ENCODE assay signal across 16 cellular contexts in genomic region chr14:55762595-55763232, GRCh38.
DNase-seq lines count a peak whose midpoint lies in the region; ATAC-seq and FAIRE-seq lines count a peak whose summit lies in the region.
"Had no signal": no experiment of that assay in that cellular context is flagged by ENCODE, and none has a peak within 500 bp of the region (broad histone marks: within the 10 kb centered on the region; RNA-seq: fewer than 3 reads in every experiment).

No MANE protein-coding gene starts in this region.

- H3K9ac ChIP-seq in BLaER1 treated with 17β-estradiol and CSF1 and Interleukin-3, amounts not matched to agents 10 nM and 100 nM = no peak overlapping the region

- peak overlapping the region; percentile 79 for H3K4me3 Mint-ChIP-seq in T-helper 1 cell treated with Interleukin-12 subunit alpha and Interleukin-12 subunit beta and Interleukin-4 antibody, amounts not matched to agents 30 μg/mL and 1 μg/mL, for 36 hours
- H3K4me3 Mint-ChIP-seq: IgD-negative memory B cell had no signal

- no peaks in the 10 kb centered on the region for H3K9me3 ChIP-seq in BLaER1 treated with 17β-estradiol and CSF1 and Interleukin-3, amounts not matched to agents 10 nM and 100 nM (replicated peaks in 1 of 11)
- H3K9me3 ChIP-seq: gastroesophageal sphincter had no signal

- peaks cover 50% of the 10 kb centered on the region for H3K4me1 Mint-ChIP-seq in T-helper 1 cell treated with Interleukin-12 subunit alpha and Interleukin-12 subunit beta and Interleukin-4 antibody, amounts not matched to agents 30 μg/mL and 1 μg/mL, for 36 hours (ENCODE audit: low read depth)
- H3K4me1 Mint-ChIP-seq: IgD-negative memory B cell had no signal

- DNase-seq in NCI-H446 treated with DMSO at 0.1 percent for 48 hours (lab: John Stamatoyannopoulos, UW) = no peak
- DNase-seq in frontal cortex (ENCODE audit: low spot score in 2 of 2) = no peak
- DNase-seq in NOMO-1 (lab: John Stamatoyannopoulos, UW; ENCODE audit: unreplicated experiment in 2 of 2) = no peak
- DNase-seq: DMS79 treated with DMSO at 0.1 percent for 48 hours; NCI-H1092 treated with DMSO at 0.1 percent for 48 hours; retina; SHP77; stimulated activated CD4-positive, alpha-beta T cell treated with anti-CD3 and anti-CD28 coated beads, Interleukin-4, amount 100 ng/mL, for 4 hours had no signal

- no peaks in the 10 kb centered on the region for H3K36me3 ChIP-seq in BLaER1 treated with 17β-estradiol and CSF1 and Interleukin-3, amounts not matched to agents 10 nM and 100 nM
- H3K36me3 ChIP-seq: gastroesophageal sphincter had no signal

- peak overlapping the region; percentile 83 for H3K27ac Mint-ChIP-seq in T-helper 1 cell treated with Interleukin-12 subunit alpha and Interleukin-12 subunit beta and Interleukin-4 antibody, amounts not matched to agents 30 μg/mL and 1 μg/mL, for 36 hours
- H3K27ac Mint-ChIP-seq: IgD-negative memory B cell had no signal

- peaks cover under 1% of the 10 kb centered on the region for H3K27me3 Mint-ChIP-seq in T-helper 1 cell treated with Interleukin-12 subunit alpha and Interleukin-12 subunit beta and Interleukin-4 antibody, amounts not matched to agents 30 μg/mL and 1 μg/mL, for 36 hours (ENCODE audit: low read depth)

- H3K4me1 ChIP-seq in BLaER1 treated with 17β-estradiol and CSF1 and Interleukin-3, amounts not matched to agents 10 nM and 100 nM = peaks cover 0 to 10% (median 5%) of the 10 kb centered on the region in 10 experiments; a peak in 10 of 20 replicates
- H3K4me1 ChIP-seq: gastroesophageal sphincter had no signal

- H3K9me3 Mint-ChIP-seq in T-helper 1 cell treated with Interleukin-12 subunit alpha and Interleukin-12 subunit beta and Interleukin-4 antibody, amounts not matched to agents 30 μg/mL and 1 μg/mL, for 36 hours = peaks cover 16% of the 10 kb centered on the region
- H3K9me3 Mint-ChIP-seq: IgD-negative memory B cell had no signal

- peaks cover 19% of the 10 kb centered on the region for H3K36me3 Mint-ChIP-seq in T-helper 1 cell treated with Interleukin-12 subunit alpha and Interleukin-12 subunit beta and Interleukin-4 antibody, amounts not matched to agents 30 μg/mL and 1 μg/mL, for 36 hours (ENCODE audit: low read depth)
- H3K36me3 Mint-ChIP-seq: IgD-negative memory B cell had no signal

- H3K4me2 ChIP-seq in BLaER1 treated with 17β-estradiol and CSF1 and Interleukin-3, amounts not matched to agents 10 nM and 100 nM = peak overlapping the region in 6 of 11 experiments; percentile 7 to 56 (median 34); a peak in 8 of 22 replicates

- no peaks in the 10 kb centered on the region for H3K27me3 ChIP-seq in BLaER1 treated with 17β-estradiol and CSF1 and Interleukin-3, amounts not matched to agents 10 nM and 100 nM
- H3K27me3 ChIP-seq: gastroesophageal sphincter had no signal

- ATAC-seq in GM19035 (IDR thresholded peaks at IDR 0.05; ENCODE audit: unreplicated experiment) = peak; percentile 63
- peak; percentile 87 for ATAC-seq in HG02610 (IDR thresholded peaks at IDR 0.05; ENCODE audit: unreplicated experiment)
- no peak for ATAC-seq in HG03378 (IDR thresholded peaks at IDR 0.05; ENCODE audit: unreplicated experiment)
- ATAC-seq: gastroesophageal sphincter had no signal

- FAIRE-seq in frontal cortex (lab: Jason Lieb, UNC) = no peak
- FAIRE-seq: keratinocyte had no signal

- no peaks in the 10 kb centered on the region for H4K20me1 ChIP-seq in BLaER1 treated with 17β-estradiol and CSF1 and Interleukin-3, amounts not matched to agents 10 nM and 100 nM

- no peak overlapping the region for H3K4me3 ChIP-seq in BLaER1 treated with 17β-estradiol and CSF1 and Interleukin-3, amounts not matched to agents 10 nM and 100 nM
- H3K4me3 ChIP-seq: gastroesophageal sphincter had no signal

- H3K27ac ChIP-seq in BLaER1 treated with 17β-estradiol and CSF1 and Interleukin-3, amounts not matched to agents 10 nM and 100 nM = no peak overlapping the region
- H3K27ac ChIP-seq: gastroesophageal sphincter had no signal
